Comparison of ENCODE assay signal across 10 cellular contexts in the genomic region with DNA sequence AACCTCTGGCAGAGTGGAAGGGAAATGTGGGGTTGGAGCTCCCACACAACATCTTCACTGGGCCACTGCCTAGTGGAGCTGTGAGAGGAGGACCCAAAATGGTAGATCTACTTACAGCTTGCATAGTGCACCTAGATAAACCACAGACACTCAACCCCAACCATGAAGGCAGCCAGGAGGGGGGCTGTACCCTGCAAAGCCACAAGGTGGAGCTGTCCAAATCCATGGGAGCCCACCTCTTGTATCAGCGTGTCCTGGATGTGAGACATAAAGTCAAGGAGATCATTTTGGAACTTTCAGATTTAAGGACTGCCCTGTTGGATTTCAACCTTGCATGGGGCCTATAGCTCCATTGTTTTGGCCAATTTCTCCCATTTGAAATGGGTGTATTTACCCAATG. TPM values are rescaled to one million over a fixed set of nuclear protein-coding genes. Genes with fewer than 3 reads are reported as not detected.
DNase-seq lines count a peak whose midpoint lies in the region; ATAC-seq and TF ChIP-seq lines count a peak whose summit lies in the region.
"Had no signal": no experiment of that assay in that cellular context is flagged by ENCODE, and none has a peak within 500 bp of the region (broad histone marks: within the 10 kb centered on the region; RNA-seq: fewer than 3 reads in every experiment).

No MANE protein-coding gene starts in this region.

- intact Hi-C loops in right lobe of liver (cut with DNase I) = no loop called here
- intact Hi-C loops in tibial artery (cut with DNase I; ENCODE audit: low total_unique reads) = no loop called here

- no peak overlapping the region for H3K4me3 ChIP-seq in astrocyte of the cerebellum (ENCODE audit: low read depth, low read length)
- H3K4me3 ChIP-seq in right lobe of liver = no peak overlapping the region
- H3K4me3 ChIP-seq in tibial artery = no peak overlapping the region

- H3K4me1 Mint-ChIP-seq in HFFc6 (ENCODE audit: low read depth) = no peaks in the 10 kb centered on the region
- H3K4me1 Mint-ChIP-seq: activated B cell treated with CpG ODN at 0.5 μM for 24 hours had no signal

- peaks cover 16% of the 10 kb centered on the region for H3K9me3 Mint-ChIP-seq in HFFc6

- TF ChIP-seq CTCF in HFFc6 (IDR thresholded peaks at IDR 0.05) (peak; percentile 64), astrocyte of the cerebellum (IDR thresholded peaks at IDR 0.05; ENCODE audit: low read depth, low read length, missing control alignments) (peak; percentile 50), right lobe of liver (IDR thresholded peaks at IDR 0.05) (peak in 3 of 4 donors; percentile 32 to 57 (median 34)), tibial artery (IDR thresholded peaks at IDR 0.05) (peak in 1 of 2 experiments; percentile 4)

- no peaks in the 10 kb centered on the region for H3K36me3 ChIP-seq in right lobe of liver
- H3K36me3 ChIP-seq in tibial artery = no peaks in the 10 kb centered on the region

- ATAC-seq in right lobe of liver = peak in 2 of 4 donors; percentile 25 to 28
- ATAC-seq: sciatic nerve had no signal

- H3K4me1 ChIP-seq in right lobe of liver (no peaks in the 10 kb centered on the region), tibial artery (no peaks in the 10 kb centered on the region)

- no peaks in the 10 kb centered on the region for H3K27me3 ChIP-seq in right lobe of liver
- H3K27me3 ChIP-seq in tibial artery = no peaks in the 10 kb centered on the region

- no peak overlapping the region for H3K27ac Mint-ChIP-seq in HFFc6
- H3K27ac Mint-ChIP-seq: activated B cell treated with CpG ODN at 0.5 μM for 24 hours had no signal

- H3K27ac ChIP-seq in right lobe of liver (no peak overlapping the region), tibial artery (no peak overlapping the region)

- peaks cover 10% of the 10 kb centered on the region; the same call in 1 of the 2 replicates for H3K36me3 Mint-ChIP-seq in HFFc6 (ENCODE audit: low read depth)

- no peak for TF ChIP-seq POLR2A in right lobe of liver (IDR thresholded peaks at IDR 0.05)

- in situ Hi-C loops in astrocyte of the cerebellum (cut with HindIII; ENCODE audit: low sequenced_read_pairs) = no loop called here

- H3K27me3 Mint-ChIP-seq in HFFc6 (ENCODE audit: insufficient read depth) = no peaks in the 10 kb centered on the region
- H3K27me3 Mint-ChIP-seq: activated B cell treated with CpG ODN at 0.5 μM for 24 hours had no signal

- DNase-seq in EL = peak; percentile 9
- DNase-seq in HFFc6 = no peak
- no peak for DNase-seq in astrocyte of the cerebellum (ENCODE audit: low read depth)
- peak in 2 of 3 donors; percentile 25 to 55 for DNase-seq in right lobe of liver
- DNase-seq in mucosa of gallbladder (ENCODE audit: low spot score) = no peak
- DNase-seq in NCI-H2196 treated with DMSO at 0.1 percent for 48 hours (lab: John Stamatoyannopoulos, UW; ENCODE audit: unreplicated experiment) = no peak
- DNase-seq in tibial artery = no peak
- DNase-seq: activated B cell treated with CpG ODN at 0.5 μM for 24 hours, NCI-H2107 had no signal

- peaks cover 0 to 7% (median 0%) of the 10 kb centered on the region in 4 donors for H3K9me3 ChIP-seq in right lobe of liver
- H3K9me3 ChIP-seq in tibial artery = peaks cover 0 to 7% (median 0%) of the 10 kb centered on the region in 3 donors

- WGBS in right lobe of liver (ENCODE audit: insufficient coverage, low coverage, low lambda C conversion rate, missing lambda C conversion rate) = 29% methylated on average over 1 of the region's 1 CpG

- no peak overlapping the region for H3K4me3 Mint-ChIP-seq in HFFc6
- H3K4me3 Mint-ChIP-seq: activated B cell treated with CpG ODN at 0.5 μM for 24 hours had no signal

RNA-seq across cellular contexts. Expression of a gene that starts 20.9 kb away (rescaled TPM):
- total RNA-seq in HFFc6 (2021; fragmentation: NEBNext Ultra II Directional; extraction: Animal tissue kit (Norgen Biotek cat#: 25700)) = not detected
- total RNA-seq in right lobe of liver (under 1 TPM in 3 of 6 experiments, not detected in 3; 0.06 to 0.55 (median 0.15) TPM), mucosa of gallbladder (0.06 TPM)

Comparison
In these comparisons a context has a peak if more than half of its experiments do, and no peak if none do; other contexts are left out.
1. DNase-seq: peak in EL (single experiment) and right lobe of liver (2 of 3); none in HFFc6 (single experiment), astrocyte of the cerebellum (single experiment), mucosa of gallbladder (single experiment), NCI-H2196 treated with DMSO at 0.1 percent for 48 hours (single experiment) and tibial artery (0 of 2).